In genomic region chr7:31521336-31522010, GRCh38 we compare ENCODE assay signal across 18 cellular contexts.
DNase-seq lines count a peak whose midpoint lies in the region; ATAC-seq and TF ChIP-seq lines count a peak whose summit lies in the region.
"Had no signal": no experiment of that assay in that cellular context is flagged by ENCODE, and none has a peak within 500 bp of the region (broad histone marks: within the 10 kb centered on the region; RNA-seq: fewer than 3 reads in every experiment).

No MANE protein-coding gene starts in this region.

- peaks cover 6% of the 10 kb centered on the region; the same call in 1 of the 2 replicates for H3K36me3 ChIP-seq in SK-N-MC (ENCODE audit: insufficient read depth, low read length)
- H3K36me3 ChIP-seq: BLaER1 treated with 17β-estradiol and CSF1 and Interleukin-3, amounts not matched to agents 10 nM and 100 nM had no signal

- no peak for ATAC-seq in HG03354 (IDR thresholded peaks at IDR 0.05; ENCODE audit: poor library complexity, severe bottlenecking, unreplicated experiment)
- ATAC-seq in GM18505 (IDR thresholded peaks at IDR 0.05; ENCODE audit: unreplicated experiment) = no peak
- ATAC-seq: CD8-positive, alpha-beta T cell; GM12878 had no signal

- H3K4me3 ChIP-seq in SK-N-MC = peak overlapping the region; percentile 56
- H3K4me3 ChIP-seq in epithelial cell of esophagus (ENCODE audit: low read length) = no peak overlapping the region
- H3K4me3 ChIP-seq in retinal pigment epithelial cell (ENCODE audit: low read length) = no peak overlapping the region
- H3K4me3 ChIP-seq: BLaER1 treated with 17β-estradiol and CSF1 and Interleukin-3, amounts not matched to agents 10 nM and 100 nM; GM12878 had no signal

- DNase-seq in SK-N-MC (ENCODE audit: low read depth, low spot score) (peak; percentile 96), epithelial cell of esophagus (ENCODE audit: low read depth) (peak; percentile 36), retinal pigment epithelial cell (ENCODE audit: low read depth) (peak; percentile 13), DMS79 (lab: John Stamatoyannopoulos, UW) (no peak)
- DNase-seq: 8988T; AML-193; Caco-2; Calu3; CD4-positive, alpha-beta T cell; CD8-positive, alpha-beta T cell; DND-41; EL; GDM1 had no signal

- no peak for TF ChIP-seq POLR2A in GM18505 (IDR thresholded peaks at IDR 0.05; ENCODE audit: borderline replicate concordance, extremely low read depth, insufficient read depth, insufficient read length)

- H3K9ac ChIP-seq in SK-N-MC (ENCODE audit: insufficient read length) = peak overlapping the region; percentile 84
- H3K9ac ChIP-seq: BLaER1 treated with 17β-estradiol and CSF1 and Interleukin-3, amounts not matched to agents 10 nM and 100 nM had no signal

- H3K9me3 ChIP-seq in SK-N-MC (ENCODE audit: low read depth, low read length) = peaks cover 5% of the 10 kb centered on the region; the same call in 1 of the 2 replicates

- TF ChIP-seq CTCF in epithelial cell of esophagus (IDR thresholded peaks at IDR 0.05; ENCODE audit: insufficient read depth, low read depth, low read length, missing control alignments) = no peak
- TF ChIP-seq CTCF in retinal pigment epithelial cell (conservative IDR thresholded peaks at IDR 0.05; ENCODE audit: low read depth, low read length) = no peak

- peak overlapping the region; percentile 99 for H3K27ac ChIP-seq in SK-N-MC
- H3K27ac ChIP-seq: BLaER1 treated with 17β-estradiol and CSF1 and Interleukin-3, amounts not matched to agents 10 nM and 100 nM; C4-2B had no signal
